ENCODE assay signal across 1 cellular context in genomic region chr6:41602864-41603608, GRCh38.
A peak's percentile ranks its signal among the peaks of the same experiment; 100 is the strongest.
TF ChIP-seq lines count a peak whose summit lies in the region.

No MANE protein-coding gene starts in this region.

TF ChIP-seq in GM12878, 131 proteins besides CTCF, POLR2A, EP300 and RAD21 (continued from another document):
- TF ChIP-seq YY1 (IDR thresholded peaks at IDR 0.05; ENCODE audit: low read depth, low read length): peak; percentile 70
- no peak for TF ChIP-seq BCL11A (IDR thresholded peaks at IDR 0.05; ENCODE audit: low read depth, low read length)
- TF ChIP-seq NBN (IDR thresholded peaks at IDR 0.05): no peak
- peak; percentile 53; the same call in 1 of the 2 replicates for TF ChIP-seq MTA3 (IDR thresholded peaks at IDR 0.05; ENCODE audit: borderline replicate concordance, low read length)
- TF ChIP-seq, protein P1, sequence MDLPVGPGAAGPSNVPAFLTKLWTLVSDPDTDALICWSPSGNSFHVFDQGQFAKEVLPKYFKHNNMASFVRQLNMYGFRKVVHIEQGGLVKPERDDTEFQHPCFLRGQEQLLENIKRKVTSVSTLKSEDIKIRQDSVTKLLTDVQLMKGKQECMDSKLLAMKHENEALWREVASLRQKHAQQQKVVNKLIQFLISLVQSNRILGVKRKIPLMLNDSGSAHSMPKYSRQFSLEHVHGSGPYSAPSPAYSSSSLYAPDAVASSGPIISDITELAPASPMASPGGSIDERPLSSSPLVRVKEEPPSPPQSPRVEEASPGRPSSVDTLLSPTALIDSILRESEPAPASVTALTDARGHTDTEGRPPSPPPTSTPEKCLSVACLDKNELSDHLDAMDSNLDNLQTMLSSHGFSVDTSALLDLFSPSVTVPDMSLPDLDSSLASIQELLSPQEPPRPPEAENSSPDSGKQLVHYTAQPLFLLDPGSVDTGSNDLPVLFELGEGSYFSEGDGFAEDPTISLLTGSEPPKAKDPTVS (IDR thresholded peaks at IDR 0.05; ENCODE audit: low read depth, low read length): no peak
- TF ChIP-seq, protein P2, sequence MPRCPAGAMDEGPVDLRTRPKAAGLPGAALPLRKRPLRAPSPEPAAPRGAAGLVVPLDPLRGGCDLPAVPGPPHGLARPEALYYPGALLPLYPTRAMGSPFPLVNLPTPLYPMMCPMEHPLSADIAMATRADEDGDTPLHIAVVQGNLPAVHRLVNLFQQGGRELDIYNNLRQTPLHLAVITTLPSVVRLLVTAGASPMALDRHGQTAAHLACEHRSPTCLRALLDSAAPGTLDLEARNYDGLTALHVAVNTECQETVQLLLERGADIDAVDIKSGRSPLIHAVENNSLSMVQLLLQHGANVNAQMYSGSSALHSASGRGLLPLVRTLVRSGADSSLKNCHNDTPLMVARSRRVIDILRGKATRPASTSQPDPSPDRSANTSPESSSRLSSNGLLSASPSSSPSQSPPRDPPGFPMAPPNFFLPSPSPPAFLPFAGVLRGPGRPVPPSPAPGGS (IDR thresholded peaks at IDR 0.05; ENCODE audit: borderline replicate concordance, insufficient read depth, low read depth, low read length, poor library complexity, severe bottlenecking): no peak
- 0 out of 2 replicates have a peak, but pooled peaks have one; percentile 35 for TF ChIP-seq ELK1 (IDR thresholded peaks at IDR 0.05; ENCODE audit: low read depth, low read length)
- peak; percentile 38; the same call in 1 of the 2 replicates for TF ChIP-seq RB1 (IDR thresholded peaks at IDR 0.05; ENCODE audit: borderline replicate concordance)
- peak in 1 of 2 experiments; percentile 46; a peak in 1 of 4 replicates for TF ChIP-seq SRF (IDR thresholded peaks at IDR 0.05; ENCODE audit: low read depth in 2 of 2, low read length in 2 of 2)
- TF ChIP-seq IKZF1 (conservative IDR thresholded peaks at IDR 0.05): 0 out of 2 replicates have a peak, but pooled peaks have one; percentile 10
- TF ChIP-seq, protein P3, sequence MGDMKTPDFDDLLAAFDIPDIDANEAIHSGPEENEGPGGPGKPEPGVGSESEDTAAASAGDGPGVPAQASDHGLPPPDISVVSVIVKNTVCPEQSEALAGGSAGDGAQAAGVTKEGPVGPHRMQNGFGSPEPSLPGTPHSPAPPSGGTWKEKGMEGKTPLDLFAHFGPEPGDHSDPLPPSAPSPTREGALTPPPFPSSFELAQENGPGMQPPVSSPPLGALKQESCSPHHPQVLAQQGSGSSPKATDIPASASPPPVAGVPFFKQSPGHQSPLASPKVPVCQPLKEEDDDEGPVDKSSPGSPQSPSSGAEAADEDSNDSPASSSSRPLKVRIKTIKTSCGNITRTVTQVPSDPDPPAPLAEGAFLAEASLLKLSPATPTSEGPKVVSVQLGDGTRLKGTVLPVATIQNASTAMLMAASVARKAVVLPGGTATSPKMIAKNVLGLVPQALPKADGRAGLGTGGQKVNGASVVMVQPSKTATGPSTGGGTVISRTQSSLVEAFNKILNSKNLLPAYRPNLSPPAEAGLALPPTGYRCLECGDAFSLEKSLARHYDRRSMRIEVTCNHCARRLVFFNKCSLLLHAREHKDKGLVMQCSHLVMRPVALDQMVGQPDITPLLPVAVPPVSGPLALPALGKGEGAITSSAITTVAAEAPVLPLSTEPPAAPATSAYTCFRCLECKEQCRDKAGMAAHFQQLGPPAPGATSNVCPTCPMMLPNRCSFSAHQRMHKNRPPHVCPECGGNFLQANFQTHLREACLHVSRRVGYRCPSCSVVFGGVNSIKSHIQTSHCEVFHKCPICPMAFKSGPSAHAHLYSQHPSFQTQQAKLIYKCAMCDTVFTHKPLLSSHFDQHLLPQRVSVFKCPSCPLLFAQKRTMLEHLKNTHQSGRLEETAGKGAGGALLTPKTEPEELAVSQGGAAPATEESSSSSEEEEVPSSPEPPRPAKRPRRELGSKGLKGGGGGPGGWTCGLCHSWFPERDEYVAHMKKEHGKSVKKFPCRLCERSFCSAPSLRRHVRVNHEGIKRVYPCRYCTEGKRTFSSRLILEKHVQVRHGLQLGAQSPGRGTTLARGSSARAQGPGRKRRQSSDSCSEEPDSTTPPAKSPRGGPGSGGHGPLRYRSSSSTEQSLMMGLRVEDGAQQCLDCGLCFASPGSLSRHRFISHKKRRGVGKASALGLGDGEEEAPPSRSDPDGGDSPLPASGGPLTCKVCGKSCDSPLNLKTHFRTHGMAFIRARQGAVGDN (IDR thresholded peaks at IDR 0.05): 0 out of 2 replicates have a peak, but pooled peaks have one; percentile 16
